27 cellular contexts compared by ENCODE assay signal in genomic region chr6:7604003-7604402, GRCh38. TPM values are rescaled to one million over a fixed set of nuclear protein-coding genes. Genes with fewer than 3 reads are reported as not detected.
DNase-seq lines count a peak whose midpoint lies in the region; ATAC-seq and TF ChIP-seq lines count a peak whose summit lies in the region.
"Had no signal": no experiment of that assay in that cellular context is flagged by ENCODE, and none has a peak within 500 bp of the region (broad histone marks: within the 10 kb centered on the region; RNA-seq: fewer than 3 reads in every experiment).

No MANE protein-coding gene starts in this region.

- H3K4me1 Mint-ChIP-seq in activated naive CD8-positive, alpha-beta T cell treated with anti-CD3 and anti-CD28 coated beads for 36 hours, result peaks cover 18% of the 10 kb centered on the region
- peaks cover 18% of the 10 kb centered on the region for H3K4me1 Mint-ChIP-seq in stimulated activated naive CD8-positive, alpha-beta T cell treated with anti-CD3 and anti-CD28 coated beads, Interleukin-15, Interleukin-2, amounts not matched to agents 100 ng/mL and 50 ng/mL, for 24 hours (ENCODE audit: low read depth)
- no peaks in the 10 kb centered on the region for H3K4me1 Mint-ChIP-seq in MCF 10A (ENCODE audit: insufficient read depth, unreplicated experiment)
- H3K4me1 Mint-ChIP-seq: IgD-negative memory B cell, naive B cell had no signal

- intact Hi-C loops in Right ventricle myocardium inferior (cut with DNase I), result no loop called here
- intact Hi-C loops in cardiac septum (cut with DNase I), result no loop called here
- intact Hi-C loops in right cardiac atrium (cut with DNase I), result no loop called here
- intact Hi-C loops in MCF 10A (cut with micrococcal nuclease), result no loop called here

- peaks cover 26% of the 10 kb centered on the region for H3K36me3 Mint-ChIP-seq in activated naive CD8-positive, alpha-beta T cell treated with anti-CD3 and anti-CD28 coated beads for 36 hours
- H3K36me3 Mint-ChIP-seq in stimulated activated naive CD8-positive, alpha-beta T cell treated with anti-CD3 and anti-CD28 coated beads, Interleukin-15, Interleukin-2, amounts not matched to agents 100 ng/mL and 50 ng/mL, for 24 hours (ENCODE audit: low read depth), result peaks cover 80% of the 10 kb centered on the region
- peaks cover 71% of the 10 kb centered on the region for H3K36me3 Mint-ChIP-seq in MCF 10A (ENCODE audit: insufficient read depth, unreplicated experiment)
- H3K36me3 Mint-ChIP-seq: IgD-negative memory B cell had no signal

- WGBS in right cardiac atrium, result 57% methylated on average over 4 of the region's 4 CpGs

- no peaks in the 10 kb centered on the region for H3K9me3 Mint-ChIP-seq in activated naive CD8-positive, alpha-beta T cell treated with anti-CD3 and anti-CD28 coated beads for 36 hours
- H3K9me3 Mint-ChIP-seq in stimulated activated naive CD8-positive, alpha-beta T cell treated with anti-CD3 and anti-CD28 coated beads, Interleukin-15, Interleukin-2, amounts not matched to agents 100 ng/mL and 50 ng/mL, for 24 hours, result no peaks in the 10 kb centered on the region
- no peaks in the 10 kb centered on the region for H3K9me3 Mint-ChIP-seq in MCF 10A (ENCODE audit: unreplicated experiment)
- H3K9me3 Mint-ChIP-seq: dendritic cell treated with granulocyte-macrophage colony-stimulating factor and Interleukin-4, amounts not matched to agents 40 ng/mL and 50 ng/mL, for 4 days; IgD-negative memory B cell; naive B cell had no signal

- no peaks in the 10 kb centered on the region for H3K27me3 ChIP-seq in right cardiac atrium (ENCODE audit: control insufficient read depth, insufficient read depth)
- H3K27me3 ChIP-seq: brain microvascular endothelial cell, MG63, transverse colon had no signal

- no peaks in the 10 kb centered on the region for H3K9me3 ChIP-seq in right cardiac atrium (ENCODE audit: control insufficient read depth, low read length)
- H3K9me3 ChIP-seq: MG63, transverse colon had no signal

- DNase-seq in Right ventricle myocardium inferior (ENCODE audit: missing footprints) (no peak), cardiac septum (ENCODE audit: low spot score) (no peak), right cardiac atrium (peak; percentile 34 to 68 (median 68)), MCF 10A (ENCODE audit: unreplicated experiment) (no peak), COLO829 (ENCODE audit: low spot score) (no peak), erythroblast (lab: John Stamatoyannopoulos, UW) (no peak)
- DNase-seq in activated naive CD8-positive, alpha-beta T cell treated with anti-CD3 and anti-CD28 coated beads for 36 hours, result no peak
- DNase-seq: activated CD4-positive, CD25-positive, alpha-beta regulatory T cell; activated effector memory CD4-positive, alpha-beta T cell treated with anti-CD3 and anti-CD28 coated beads, Interleukin-2, amount 50 U/mL, for 16 hours; brain microvascular endothelial cell; GDM1; hippocampal formation; MG63; naive B cell; NCI-H1417 treated with DMSO at 0.1 percent for 48 hours; NCI-H510A treated with DMSO at 0.1 percent for 48 hours; stimulated activated CD4-positive, alpha-beta T cell treated with anti-CD3 and anti-CD28 coated beads, Interleukin-1b, Interleukin-23, amount 100 ng/mL, for 48 hours; stimulated activated naive CD4-positive, alpha-beta T cell treated with Interleukin-2 at 50 U/mL for 16 hours; T1000; transverse colon had no signal

- TF ChIP-seq CTCF in MCF 10A (IDR thresholded peaks at IDR 0.05; ENCODE audit: unreplicated experiment), result no peak

- no peak overlapping the region for H3K4me3 ChIP-seq in right cardiac atrium (ENCODE audit: low read length)
- H3K4me3 ChIP-seq: MG63, transverse colon had no signal

- no peak for TF ChIP-seq POLR2A in erythroblast (IDR thresholded peaks at IDR 0.05; ENCODE audit: low read length)

- peak overlapping the region; percentile 52 for H3K27ac ChIP-seq in right cardiac atrium (ENCODE audit: low read length)
- H3K27ac ChIP-seq: brain microvascular endothelial cell, C4-2B, HL-60, parathyroid adenoma, transverse colon had no signal

- H3K4me3 Mint-ChIP-seq in activated naive CD8-positive, alpha-beta T cell treated with anti-CD3 and anti-CD28 coated beads for 36 hours, result no peak overlapping the region
- no peak overlapping the region for H3K4me3 Mint-ChIP-seq in stimulated activated naive CD8-positive, alpha-beta T cell treated with anti-CD3 and anti-CD28 coated beads, Interleukin-15, Interleukin-2, amounts not matched to agents 100 ng/mL and 50 ng/mL, for 24 hours
- no peak overlapping the region for H3K4me3 Mint-ChIP-seq in MCF 10A (ENCODE audit: unreplicated experiment)
- H3K4me3 Mint-ChIP-seq: dendritic cell treated with granulocyte-macrophage colony-stimulating factor and Interleukin-4, amounts not matched to agents 40 ng/mL and 50 ng/mL, for 4 days; naive B cell had no signal

- H3K4me1 ChIP-seq in right cardiac atrium (ENCODE audit: control insufficient read depth, insufficient read depth, low read length), result peaks cover 1% of the 10 kb centered on the region
- H3K4me1 ChIP-seq: parathyroid adenoma, transverse colon had no signal

- ATAC-seq in Right ventricle myocardium inferior, result peak; percentile 92
- peak; percentile 88 to 94 for ATAC-seq in right cardiac atrium
- ATAC-seq: SK-N-SH treated with all-trans-retinoic acid at 6 μM for 48 hours had no signal

- peak overlapping the region; percentile 68 for H3K27ac Mint-ChIP-seq in activated naive CD8-positive, alpha-beta T cell treated with anti-CD3 and anti-CD28 coated beads for 36 hours
- H3K27ac Mint-ChIP-seq in stimulated activated naive CD8-positive, alpha-beta T cell treated with anti-CD3 and anti-CD28 coated beads, Interleukin-15, Interleukin-2, amounts not matched to agents 100 ng/mL and 50 ng/mL, for 24 hours, result peak overlapping the region; percentile 62
- no peak overlapping the region for H3K27ac Mint-ChIP-seq in MCF 10A (ENCODE audit: low read depth, unreplicated experiment)
- H3K27ac Mint-ChIP-seq: dendritic cell treated with granulocyte-macrophage colony-stimulating factor and Interleukin-4, amounts not matched to agents 40 ng/mL and 50 ng/mL, for 4 days; IgD-negative memory B cell had no signal

- POLR2A ChIA-PET in MCF 10A (lab: Yijun Ruan, JAX), result interaction anchor here (0.6 to 4.4 kb wide), 5 partner anchors 8 to 892 kb away, joined by 3 to 19 read pairs (median 3); partner anchors contain the start of gene SNRNP48

- H3K27me3 Mint-ChIP-seq in activated naive CD8-positive, alpha-beta T cell treated with anti-CD3 and anti-CD28 coated beads for 36 hours, result no peaks in the 10 kb centered on the region
- no peaks in the 10 kb centered on the region for H3K27me3 Mint-ChIP-seq in stimulated activated naive CD8-positive, alpha-beta T cell treated with anti-CD3 and anti-CD28 coated beads, Interleukin-15, Interleukin-2, amounts not matched to agents 100 ng/mL and 50 ng/mL, for 24 hours
- H3K27me3 Mint-ChIP-seq in MCF 10A (ENCODE audit: insufficient read depth, unreplicated experiment), result no peaks in the 10 kb centered on the region
- H3K27me3 Mint-ChIP-seq: dendritic cell treated with granulocyte-macrophage colony-stimulating factor and Interleukin-4, amounts not matched to agents 40 ng/mL and 50 ng/mL, for 4 days; IgD-negative memory B cell; naive B cell had no signal

- no TSS peak for BruUV-seq in MCF 10A (replicated peaks; lab: Mats Ljungman, UMichigan)

- CTCF ChIA-PET in MCF 10A (lab: Yijun Ruan, JAX), result interaction anchor here (1.0 to 1.7 kb wide), 4 partner anchors 9 to 328 kb away, joined by 3 to 6 read pairs (median 5); no protein-coding TSS in a partner anchor

RNA-seq across cellular contexts. Expression of gene SNRNP48, which starts 14.0 kb away (rescaled TPM):
- total RNA-seq in Right ventricle myocardium inferior, result 16.2 TPM
- 13.4 TPM for total RNA-seq in cardiac septum
- total RNA-seq in activated naive CD8-positive, alpha-beta T cell treated with anti-CD3 and anti-CD28 coated beads for 36 hours, result 10 to 100 TPM; 15.8 to 16.1 TPM
- total RNA-seq in right cardiac atrium, result 10 to 100 TPM; 11.0 to 17.6 (median 14.8) TPM
- polyA plus RNA-seq in right cardiac atrium, result 10.7 TPM
- total RNA-seq in MCF 10A (2022), result 10.2 and 11.2 TPM in 2 replicates

Comparison
In these comparisons a context has a peak if more than half of its experiments do, and no peak if none do; other contexts are left out.
1. DNase-seq: peak in right cardiac atrium (3 of 3); none in Right ventricle myocardium inferior (single experiment), cardiac septum (single experiment), activated naive CD8-positive, alpha-beta T cell treated with anti-CD3 and anti-CD28 coated beads for 36 hours (single experiment), MCF 10A (single experiment), COLO829 (single experiment) and erythroblast (0 of 2).